1 cellular context compared by ENCODE assay signal in the genomic region with DNA sequence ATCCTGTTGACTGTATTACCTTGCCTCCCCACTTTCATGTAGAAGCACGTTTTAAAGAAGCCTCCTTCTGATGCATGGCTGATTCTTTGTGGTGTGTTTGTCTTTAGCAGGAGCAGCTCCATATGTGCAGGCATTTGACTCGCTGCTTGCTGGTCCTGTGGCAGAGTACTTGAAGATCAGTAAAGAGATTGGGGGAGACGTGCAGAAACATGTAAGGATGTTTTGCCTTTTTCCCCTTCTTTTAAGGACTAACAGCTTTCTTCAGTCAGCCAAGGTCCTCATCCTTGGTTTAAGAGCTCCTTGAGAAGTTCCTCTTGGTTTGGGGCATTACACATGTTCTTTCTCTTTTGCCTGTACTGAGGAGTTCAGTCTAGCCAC.
TF ChIP-seq lines count a peak whose summit lies in the region.

No MANE protein-coding gene starts in this region.

TF ChIP-seq in K562, 482 proteins besides CTCF, POLR2A, EP300 and RAD21 (continued from another document and continues in another):
- TF ChIP-seq, protein P1, sequence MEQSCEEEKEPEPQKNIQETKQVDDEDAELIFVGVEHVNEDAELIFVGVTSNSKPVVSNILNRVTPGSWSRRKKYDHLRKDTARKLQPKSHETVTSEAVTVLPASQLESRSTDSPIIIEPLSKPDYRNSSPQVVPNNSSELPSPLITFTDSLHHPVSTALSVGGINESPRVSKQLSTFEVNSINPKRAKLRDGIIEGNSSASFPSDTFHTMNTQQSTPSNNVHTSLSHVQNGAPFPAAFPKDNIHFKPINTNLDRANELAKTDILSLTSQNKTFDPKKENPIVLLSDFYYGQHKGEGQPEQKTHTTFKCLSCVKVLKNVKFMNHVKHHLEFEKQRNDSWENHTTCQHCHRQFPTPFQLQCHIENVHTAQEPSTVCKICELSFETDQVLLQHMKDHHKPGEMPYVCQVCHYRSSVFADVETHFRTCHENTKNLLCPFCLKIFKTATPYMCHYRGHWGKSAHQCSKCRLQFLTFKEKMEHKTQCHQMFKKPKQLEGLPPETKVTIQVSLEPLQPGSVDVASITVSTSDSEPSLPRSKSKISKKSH (CRISPR knock-in tag; IDR thresholded peaks at IDR 0.05), result no peak
- TF ChIP-seq BRF1 (IDR thresholded peaks at IDR 0.05; ENCODE audit: borderline replicate concordance, extremely low read depth, insufficient read length), result no peak
- no peak for TF ChIP-seq ZBTB33 (CRISPR knock-in tag; IDR thresholded peaks at IDR 0.05)
- TF ChIP-seq SMC3 (conservative IDR thresholded peaks at IDR 0.05; ENCODE audit: insufficient read depth, low read depth, low read length), result no peak
- TF ChIP-seq MTA3 (IDR thresholded peaks at IDR 0.05; ENCODE audit: borderline replicate concordance), result no peak
- TF ChIP-seq C11orf30 (IDR thresholded peaks at IDR 0.05; ENCODE audit: low read depth), result no peak
- TF ChIP-seq, protein P2, sequence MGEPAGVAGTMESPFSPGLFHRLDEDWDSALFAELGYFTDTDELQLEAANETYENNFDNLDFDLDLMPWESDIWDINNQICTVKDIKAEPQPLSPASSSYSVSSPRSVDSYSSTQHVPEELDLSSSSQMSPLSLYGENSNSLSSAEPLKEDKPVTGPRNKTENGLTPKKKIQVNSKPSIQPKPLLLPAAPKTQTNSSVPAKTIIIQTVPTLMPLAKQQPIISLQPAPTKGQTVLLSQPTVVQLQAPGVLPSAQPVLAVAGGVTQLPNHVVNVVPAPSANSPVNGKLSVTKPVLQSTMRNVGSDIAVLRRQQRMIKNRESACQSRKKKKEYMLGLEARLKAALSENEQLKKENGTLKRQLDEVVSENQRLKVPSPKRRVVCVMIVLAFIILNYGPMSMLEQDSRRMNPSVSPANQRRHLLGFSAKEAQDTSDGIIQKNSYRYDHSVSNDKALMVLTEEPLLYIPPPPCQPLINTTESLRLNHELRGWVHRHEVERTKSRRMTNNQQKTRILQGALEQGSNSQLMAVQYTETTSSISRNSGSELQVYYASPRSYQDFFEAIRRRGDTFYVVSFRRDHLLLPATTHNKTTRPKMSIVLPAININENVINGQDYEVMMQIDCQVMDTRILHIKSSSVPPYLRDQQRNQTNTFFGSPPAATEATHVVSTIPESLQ (CRISPR knock-in tag; IDR thresholded peaks at IDR 0.05), result no peak
- no peak for TF ChIP-seq ZNF133 (CRISPR knock-in tag; IDR thresholded peaks at IDR 0.05)
- TF ChIP-seq CCAR2 (IDR thresholded peaks at IDR 0.05; ENCODE audit: low read depth, low read length), result no peak
- TF ChIP-seq ELK3 (CRISPR knock-in tag; IDR thresholded peaks at IDR 0.05), result no peak
- no peak for TF ChIP-seq KLF13 (tag; IDR thresholded peaks at IDR 0.05; ENCODE audit: borderline replicate concordance, low read depth)
- no peak for TF ChIP-seq ZNF384 (IDR thresholded peaks at IDR 0.05; ENCODE audit: low read depth, low read length)
- TF ChIP-seq PHTF2 (CRISPR knock-in tag; IDR thresholded peaks at IDR 0.05), result peak; percentile 65; the same call in 1 of the 2 replicates
- TF ChIP-seq ZNF12 (CRISPR knock-in tag; IDR thresholded peaks at IDR 0.05), result no peak
- peak; percentile 98 for TF ChIP-seq DMBX1 (CRISPR knock-in tag; IDR thresholded peaks at IDR 0.05; ENCODE audit: borderline replicate concordance)
- no peak for TF ChIP-seq SIRT6 (IDR thresholded peaks at IDR 0.05; ENCODE audit: low read depth, low read length)
- TF ChIP-seq KDM1A (IDR thresholded peaks at IDR 0.05), result no peak
- no peak for TF ChIP-seq RAD51 (IDR thresholded peaks at IDR 0.05; ENCODE audit: borderline replicate concordance, low read depth)
- TF ChIP-seq YBX1 (IDR thresholded peaks at IDR 0.05), result no peak
- no peak for TF ChIP-seq TEAD2 (tag; IDR thresholded peaks at IDR 0.05)
- TF ChIP-seq POLR2G (IDR thresholded peaks at IDR 0.05; ENCODE audit: low read depth, low read length), result no peak
- TF ChIP-seq ARID3B (CRISPR knock-in tag; IDR thresholded peaks at IDR 0.05; ENCODE audit: borderline replicate concordance), result peak; percentile 79; the same call in 1 of the 2 replicates
- TF ChIP-seq MCM3 (IDR thresholded peaks at IDR 0.05), result no peak
- TF ChIP-seq MEF2A (IDR thresholded peaks at IDR 0.05; ENCODE audit: control insufficient read depth, low read depth, low read length), result no peak
- no peak for TF ChIP-seq LARP7 (IDR thresholded peaks at IDR 0.05)
- 0 out of 4 replicates have a peak, but pooled peaks of 1 of the 2 experiments have one; percentile 64 for TF ChIP-seq FOXA3 (CRISPR knock-in tag; conservative IDR thresholded peaks at IDR 0.05 in 1 of 2, IDR thresholded peaks at IDR 0.05 in 1 of 2)
- TF ChIP-seq, protein P3, sequence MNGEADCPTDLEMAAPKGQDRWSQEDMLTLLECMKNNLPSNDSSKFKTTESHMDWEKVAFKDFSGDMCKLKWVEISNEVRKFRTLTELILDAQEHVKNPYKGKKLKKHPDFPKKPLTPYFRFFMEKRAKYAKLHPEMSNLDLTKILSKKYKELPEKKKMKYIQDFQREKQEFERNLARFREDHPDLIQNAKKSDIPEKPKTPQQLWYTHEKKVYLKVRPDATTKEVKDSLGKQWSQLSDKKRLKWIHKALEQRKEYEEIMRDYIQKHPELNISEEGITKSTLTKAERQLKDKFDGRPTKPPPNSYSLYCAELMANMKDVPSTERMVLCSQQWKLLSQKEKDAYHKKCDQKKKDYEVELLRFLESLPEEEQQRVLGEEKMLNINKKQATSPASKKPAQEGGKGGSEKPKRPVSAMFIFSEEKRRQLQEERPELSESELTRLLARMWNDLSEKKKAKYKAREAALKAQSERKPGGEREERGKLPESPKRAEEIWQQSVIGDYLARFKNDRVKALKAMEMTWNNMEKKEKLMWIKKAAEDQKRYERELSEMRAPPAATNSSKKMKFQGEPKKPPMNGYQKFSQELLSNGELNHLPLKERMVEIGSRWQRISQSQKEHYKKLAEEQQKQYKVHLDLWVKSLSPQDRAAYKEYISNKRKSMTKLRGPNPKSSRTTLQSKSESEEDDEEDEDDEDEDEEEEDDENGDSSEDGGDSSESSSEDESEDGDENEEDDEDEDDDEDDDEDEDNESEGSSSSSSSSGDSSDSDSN (IDR thresholded peaks at IDR 0.05; ENCODE audit: borderline replicate concordance in 1 of 2, low read depth in 2 of 2, low read length in 2 of 2), result no peak
- TF ChIP-seq, protein P4, sequence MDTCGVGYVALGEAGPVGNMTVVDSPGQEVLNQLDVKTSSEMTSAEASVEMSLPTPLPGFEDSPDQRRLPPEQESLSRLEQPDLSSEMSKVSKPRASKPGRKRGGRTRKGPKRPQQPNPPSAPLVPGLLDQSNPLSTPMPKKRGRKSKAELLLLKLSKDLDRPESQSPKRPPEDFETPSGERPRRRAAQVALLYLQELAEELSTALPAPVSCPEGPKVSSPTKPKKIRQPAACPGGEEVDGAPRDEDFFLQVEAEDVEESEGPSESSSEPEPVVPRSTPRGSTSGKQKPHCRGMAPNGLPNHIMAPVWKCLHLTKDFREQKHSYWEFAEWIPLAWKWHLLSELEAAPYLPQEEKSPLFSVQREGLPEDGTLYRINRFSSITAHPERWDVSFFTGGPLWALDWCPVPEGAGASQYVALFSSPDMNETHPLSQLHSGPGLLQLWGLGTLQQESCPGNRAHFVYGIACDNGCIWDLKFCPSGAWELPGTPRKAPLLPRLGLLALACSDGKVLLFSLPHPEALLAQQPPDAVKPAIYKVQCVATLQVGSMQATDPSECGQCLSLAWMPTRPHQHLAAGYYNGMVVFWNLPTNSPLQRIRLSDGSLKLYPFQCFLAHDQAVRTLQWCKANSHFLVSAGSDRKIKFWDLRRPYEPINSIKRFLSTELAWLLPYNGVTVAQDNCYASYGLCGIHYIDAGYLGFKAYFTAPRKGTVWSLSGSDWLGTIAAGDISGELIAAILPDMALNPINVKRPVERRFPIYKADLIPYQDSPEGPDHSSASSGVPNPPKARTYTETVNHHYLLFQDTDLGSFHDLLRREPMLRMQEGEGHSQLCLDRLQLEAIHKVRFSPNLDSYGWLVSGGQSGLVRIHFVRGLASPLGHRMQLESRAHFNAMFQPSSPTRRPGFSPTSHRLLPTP (IDR thresholded peaks at IDR 0.05; ENCODE audit: borderline replicate concordance, extremely low read depth, insufficient read length), result no peak
- TF ChIP-seq ZNF124 (CRISPR knock-in tag; IDR thresholded peaks at IDR 0.05), result no peak
- no peak for TF ChIP-seq PCBP1 (IDR thresholded peaks at IDR 0.05; ENCODE audit: low read depth, low read length, poor library complexity, severe bottlenecking)
- TF ChIP-seq ZKSCAN1 (IDR thresholded peaks at IDR 0.05; ENCODE audit: low read depth, low read length), result no peak
- TF ChIP-seq CREM (IDR thresholded peaks at IDR 0.05; ENCODE audit: low read depth), result no peak
- no peak for TF ChIP-seq U2AF2 (optimal IDR thresholded peaks at IDR 0.05; ENCODE audit: low read depth, low read length)
- TF ChIP-seq ZNF274 (IDR thresholded peaks at IDR 0.05; ENCODE audit: borderline replicate concordance, low read depth, low read length), result no peak
- no peak for TF ChIP-seq ZNF699 (CRISPR knock-in tag; IDR thresholded peaks at IDR 0.05; ENCODE audit: insufficient replicate concordance)
- TF ChIP-seq CHD2 (IDR thresholded peaks at IDR 0.05; ENCODE audit: low read depth, low read length), result no peak
- TF ChIP-seq ZNF395 (CRISPR knock-in tag; IDR thresholded peaks at IDR 0.05), result peak; percentile 93
- peak; percentile 74 for TF ChIP-seq E4F1 (CRISPR knock-in tag; IDR thresholded peaks at IDR 0.05; ENCODE audit: borderline replicate concordance)
- no peak for TF ChIP-seq CEBPB (tag; IDR thresholded peaks at IDR 0.05)
- no peak for TF ChIP-seq POLR3G (IDR thresholded peaks at IDR 0.05; ENCODE audit: extremely low read depth, insufficient read length, insufficient replicate concordance)
- TF ChIP-seq RBM39 (optimal IDR thresholded peaks at IDR 0.05; ENCODE audit: low read depth, low read length), result no peak
- TF ChIP-seq ATF4 (CRISPR knock-in tag; IDR thresholded peaks at IDR 0.05), result peak; percentile 69; the same call in 1 of the 2 replicates
- no peak for TF ChIP-seq ZBTB1 (CRISPR knock-in tag; IDR thresholded peaks at IDR 0.05; ENCODE audit: borderline replicate concordance, low read depth)
- TF ChIP-seq MEF2D (tag; conservative IDR thresholded peaks at IDR 0.05; ENCODE audit: low read depth), result peak; percentile 66; the same call in 1 of the 2 replicates
